In genomic region chr11:9757809-9758675, GRCh38 we compare ENCODE assay signal across 1 cellular context.
A peak's percentile ranks its signal among the peaks of the same experiment; 100 is the strongest.
TF ChIP-seq lines count a peak whose summit lies in the region.

No MANE protein-coding gene starts in this region.

TF ChIP-seq in HepG2, 621 proteins besides CTCF, POLR2A, EP300 and RAD21 (continued from another document and continues in another):
- TF ChIP-seq ZBED4 (CRISPR knock-in tag; IDR thresholded peaks at IDR 0.05; ENCODE audit: borderline replicate concordance): peak; percentile 33; the same call in 1 of the 2 replicates
- peak; percentile 66; the same call in 1 of the 2 replicates for TF ChIP-seq KDM2A (CRISPR knock-in tag; IDR thresholded peaks at IDR 0.05; ENCODE audit: borderline replicate concordance, low read depth)
- TF ChIP-seq IKZF4 (CRISPR knock-in tag; IDR thresholded peaks at IDR 0.05; ENCODE audit: borderline replicate concordance, low read depth, not compliant biosample characterization): no peak
- no peak for TF ChIP-seq ARHGAP35 (CRISPR knock-in tag; IDR thresholded peaks at IDR 0.05; ENCODE audit: borderline replicate concordance)
- 0 out of 2 replicates have a peak, but pooled peaks have one; percentile 44 for TF ChIP-seq HDAC2 (CRISPR knock-in tag; IDR thresholded peaks at IDR 0.05)
- no peak for TF ChIP-seq SIN3B (IDR thresholded peaks at IDR 0.05; ENCODE audit: low read length)
- TF ChIP-seq ZNF224 (CRISPR knock-in tag; IDR thresholded peaks at IDR 0.05): 0 out of 2 replicates have a peak, but pooled peaks have one; percentile 12
- TF ChIP-seq FOXO4 (CRISPR knock-in tag; conservative IDR thresholded peaks at IDR 0.05): 0 out of 2 replicates have a peak, but pooled peaks have one; percentile 77
- TF ChIP-seq RERE (CRISPR knock-in tag; IDR thresholded peaks at IDR 0.05; ENCODE audit: low read depth): no peak
- TF ChIP-seq GLI4 (CRISPR knock-in tag; IDR thresholded peaks at IDR 0.05; ENCODE audit: borderline replicate concordance): no peak; the same call in 1 of the 2 replicates
- no peak for TF ChIP-seq MYNN (CRISPR knock-in tag; IDR thresholded peaks at IDR 0.05; ENCODE audit: low read depth)
- no peak; the same call in 1 of the 2 replicates for TF ChIP-seq ZFAT (CRISPR knock-in tag; conservative IDR thresholded peaks at IDR 0.05)
- TF ChIP-seq BCL3 (CRISPR knock-in tag; IDR thresholded peaks at IDR 0.05): peak; percentile 79
- TF ChIP-seq SMAD3 (CRISPR knock-in tag; IDR thresholded peaks at IDR 0.05): no peak
- no peak; the same call in none of the 2 replicates for TF ChIP-seq RARA (CRISPR knock-in tag; IDR thresholded peaks at IDR 0.05)
- peak; percentile 27; the same call in 1 of the 2 replicates for TF ChIP-seq GMEB1 (CRISPR knock-in tag; IDR thresholded peaks at IDR 0.05; ENCODE audit: borderline replicate concordance)
- TF ChIP-seq KDM4B (CRISPR knock-in tag; IDR thresholded peaks at IDR 0.05): no peak
- TF ChIP-seq ZNF260 (CRISPR knock-in tag; IDR thresholded peaks at IDR 0.05; ENCODE audit: borderline replicate concordance, low read depth): no peak
- no peak for TF ChIP-seq CSRNP1 (CRISPR knock-in tag; IDR thresholded peaks at IDR 0.05)
- no peak for TF ChIP-seq ZNF367 (CRISPR knock-in tag; IDR thresholded peaks at IDR 0.05; ENCODE audit: borderline replicate concordance)
- TF ChIP-seq PLSCR1 (CRISPR knock-in tag; IDR thresholded peaks at IDR 0.05; ENCODE audit: borderline replicate concordance): no peak
- no peak for TF ChIP-seq PLRG1 (conservative IDR thresholded peaks at IDR 0.05)
- TF ChIP-seq SIX1 (CRISPR knock-in tag; IDR thresholded peaks at IDR 0.05; ENCODE audit: borderline replicate concordance): no peak
- peak; percentile 64 for TF ChIP-seq ZNF883 (CRISPR knock-in tag; IDR thresholded peaks at IDR 0.05; ENCODE audit: not compliant biosample characterization)
- TF ChIP-seq MZF1 (CRISPR knock-in tag; IDR thresholded peaks at IDR 0.05; ENCODE audit: borderline replicate concordance): no peak
- no peak for TF ChIP-seq ZNF674 (CRISPR knock-in tag; IDR thresholded peaks at IDR 0.05; ENCODE audit: low read depth)
- 0 out of 2 replicates have a peak, but pooled peaks have one; percentile 7 for TF ChIP-seq ZNF639 (CRISPR knock-in tag; conservative IDR thresholded peaks at IDR 0.05)
- peak; percentile 63; the same call in 1 of the 2 replicates for TF ChIP-seq ZNF343 (CRISPR knock-in tag; IDR thresholded peaks at IDR 0.05)
- no peak for TF ChIP-seq PCBP2 (optimal IDR thresholded peaks at IDR 0.05; ENCODE audit: low read depth, low read length, poor library complexity, severe bottlenecking)
- no peak for TF ChIP-seq CENPT (CRISPR knock-in tag; IDR thresholded peaks at IDR 0.05; ENCODE audit: low read depth)
- no peak for TF ChIP-seq ZNF317 (CRISPR knock-in tag; IDR thresholded peaks at IDR 0.05)
- TF ChIP-seq ZNF768 (CRISPR knock-in tag; IDR thresholded peaks at IDR 0.05): peak; percentile 24; the same call in 1 of the 2 replicates
- TF ChIP-seq SP1 (IDR thresholded peaks at IDR 0.05): no peak
- TF ChIP-seq SP1 (CRISPR knock-in tag; IDR thresholded peaks at IDR 0.05): peak; percentile 53; the same call in 1 of the 2 replicates
- TF ChIP-seq ZNF550 (CRISPR knock-in tag; IDR thresholded peaks at IDR 0.05; ENCODE audit: borderline replicate concordance): no peak
- no peak for TF ChIP-seq ZNF20 (CRISPR knock-in tag; IDR thresholded peaks at IDR 0.05)
- TF ChIP-seq ZNF234 (CRISPR knock-in tag; conservative IDR thresholded peaks at IDR 0.05): no peak
- TF ChIP-seq ERF (CRISPR knock-in tag; IDR thresholded peaks at IDR 0.05): no peak
- no peak for TF ChIP-seq ATF6 (CRISPR knock-in tag; conservative IDR thresholded peaks at IDR 0.05)
- no peak for TF ChIP-seq NR2F2 (IDR thresholded peaks at IDR 0.05; ENCODE audit: borderline replicate concordance, low read depth)
- no peak for TF ChIP-seq POLR2AphosphoS2 (IDR thresholded peaks at IDR 0.05; ENCODE audit: low read depth, low read length)
